In the genomic region with DNA sequence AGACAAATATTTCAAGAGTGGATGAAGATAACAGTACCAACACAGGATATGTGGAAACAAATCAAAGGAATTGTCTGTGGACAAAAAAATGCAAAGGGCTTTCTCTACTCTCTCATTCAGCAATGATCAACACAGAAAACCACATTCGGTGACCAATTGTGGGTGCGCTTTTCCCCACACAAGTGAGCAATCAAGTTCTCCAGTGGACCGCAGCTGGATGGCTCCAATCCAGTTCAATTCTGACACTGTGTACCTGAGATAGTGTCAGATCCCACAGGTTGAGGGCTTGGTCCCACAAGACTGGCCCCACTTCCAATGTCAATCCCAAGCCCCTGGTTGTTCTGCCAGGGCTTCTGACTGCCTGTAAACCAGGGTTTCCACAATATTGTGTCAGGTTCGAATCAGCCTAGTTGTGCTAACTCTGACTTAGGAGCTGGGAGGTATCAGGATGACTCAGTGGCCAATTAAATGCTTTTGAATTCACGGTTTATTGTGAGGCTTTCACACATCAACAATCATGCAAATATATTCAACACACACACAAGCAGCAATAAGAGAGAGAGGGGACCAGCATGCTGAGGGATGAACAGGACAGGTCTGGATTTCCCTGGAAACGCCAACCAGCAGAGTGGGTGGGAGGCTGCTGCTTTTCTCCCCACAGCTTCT, we compare ENCODE assay signal across 19 cellular contexts.
A peak's percentile ranks its signal among the peaks of the same experiment; 100 is the strongest.
DNase-seq lines count a peak whose midpoint lies in the region; ATAC-seq lines count a peak whose summit lies in the region.
"Had no signal": no experiment of that assay in that cellular context is flagged by ENCODE, and none has a peak within 500 bp of the region (broad histone marks: within the 10 kb centered on the region; RNA-seq: fewer than 3 reads in every experiment).

No MANE protein-coding gene starts in this region.

- DNase-seq in NCI-H526 treated with DMSO at 0.1 percent for 48 hours (lab: John Stamatoyannopoulos, UW), result peak; percentile 27
- DNase-seq in NCI-H2029 treated with DMSO at 0.1 percent for 48 hours (lab: John Stamatoyannopoulos, UW), result no peak
- DNase-seq in SW 1271 (lab: John Stamatoyannopoulos, UW), result no peak
- no peak for DNase-seq in activated naive CD8-positive, alpha-beta T cell treated with anti-CD3 and anti-CD28 coated beads, Interleukin-2, amount 50 U/mL, for 24 hours
- DNase-seq: activated CD4-positive, alpha-beta memory T cell treated with anti-CD3 and anti-CD28 coated beads for 36 hours; activated naive CD4-positive, alpha-beta T cell treated with anti-CD3 and anti-CD28 coated beads for 36 hours; activated T-cell treated with anti-CD3 and anti-CD28 coated beads, Interleukin-2, amount 50 U/mL, for 24 hours; CD8-positive, alpha-beta memory T cell; DMS79; effector memory CD4-positive, alpha-beta T cell; NCI-H69; stimulated activated naive CD4-positive, alpha-beta T cell; T-helper 2 cell; transverse colon had no signal

- H3K36me3 Mint-ChIP-seq in activated naive CD8-positive, alpha-beta T cell treated with anti-CD3 and anti-CD28 coated beads, Interleukin-2, amount 50 U/mL, for 24 hours (ENCODE audit: low read depth), result no peaks in the 10 kb centered on the region
- H3K36me3 Mint-ChIP-seq: activated CD4-positive, alpha-beta memory T cell treated with anti-CD3 and anti-CD28 coated beads for 36 hours had no signal

- peaks cover 8% of the 10 kb centered on the region for H3K4me1 Mint-ChIP-seq in activated naive CD8-positive, alpha-beta T cell treated with anti-CD3 and anti-CD28 coated beads, Interleukin-2, amount 50 U/mL, for 24 hours
- H3K4me1 Mint-ChIP-seq: nephron had no signal

- H3K9me3 Mint-ChIP-seq in activated naive CD8-positive, alpha-beta T cell treated with anti-CD3 and anti-CD28 coated beads, Interleukin-2, amount 50 U/mL, for 24 hours, result peaks cover 22% of the 10 kb centered on the region

- H3K27ac Mint-ChIP-seq in activated naive CD8-positive, alpha-beta T cell treated with anti-CD3 and anti-CD28 coated beads, Interleukin-2, amount 50 U/mL, for 24 hours, result no peak overlapping the region
- H3K27ac Mint-ChIP-seq: activated CD4-positive, alpha-beta memory T cell treated with anti-CD3 and anti-CD28 coated beads for 36 hours; activated naive CD4-positive, alpha-beta T cell treated with anti-CD3 and anti-CD28 coated beads for 36 hours; activated T-cell treated with anti-CD3 and anti-CD28 coated beads, Interleukin-2, amount 50 U/mL, for 24 hours; nephron had no signal

- peaks cover 3% of the 10 kb centered on the region for H3K27me3 Mint-ChIP-seq in activated naive CD8-positive, alpha-beta T cell treated with anti-CD3 and anti-CD28 coated beads, Interleukin-2, amount 50 U/mL, for 24 hours
- H3K27me3 Mint-ChIP-seq: activated CD4-positive, alpha-beta memory T cell treated with anti-CD3 and anti-CD28 coated beads for 36 hours; activated T-cell treated with anti-CD3 and anti-CD28 coated beads, Interleukin-2, amount 50 U/mL, for 24 hours; CD8-positive, alpha-beta memory T cell had no signal

- peak; percentile 90 for ATAC-seq in GM18867 (IDR thresholded peaks at IDR 0.05; ENCODE audit: unreplicated experiment)
- ATAC-seq in GM21381 (IDR thresholded peaks at IDR 0.05; ENCODE audit: unreplicated experiment), result peak; percentile 87
- ATAC-seq in HG03045 (IDR thresholded peaks at IDR 0.05; ENCODE audit: unreplicated experiment), result peak; percentile 53
- ATAC-seq in activated naive CD8-positive, alpha-beta T cell treated with anti-CD3 and anti-CD28 coated beads, Interleukin-2, amount 50 U/mL, for 24 hours, result no peak
- ATAC-seq in GM21447 (IDR thresholded peaks at IDR 0.05; ENCODE audit: unreplicated experiment), result no peak

- H3K4me3 Mint-ChIP-seq in activated naive CD8-positive, alpha-beta T cell treated with anti-CD3 and anti-CD28 coated beads, Interleukin-2, amount 50 U/mL, for 24 hours, result no peak overlapping the region
- H3K4me3 Mint-ChIP-seq: activated CD4-positive, alpha-beta memory T cell treated with anti-CD3 and anti-CD28 coated beads for 36 hours; activated naive CD4-positive, alpha-beta T cell treated with anti-CD3 and anti-CD28 coated beads for 36 hours; activated T-cell treated with anti-CD3 and anti-CD28 coated beads, Interleukin-2, amount 50 U/mL, for 24 hours; CD8-positive, alpha-beta memory T cell; nephron had no signal

Comparison
In these comparisons a context has a peak if more than half of its experiments do, and no peak if none do; other contexts are left out.
1. ATAC-seq: peak in GM18867 (single experiment), GM21381 (single experiment) and HG03045 (single experiment); none in activated naive CD8-positive, alpha-beta T cell treated with anti-CD3 and anti-CD28 coated beads, Interleukin-2, amount 50 U/mL, for 24 hours (single experiment) and GM21447 (single experiment).